Comparison of ENCODE assay signal across 12 cellular contexts in the genomic region with DNA sequence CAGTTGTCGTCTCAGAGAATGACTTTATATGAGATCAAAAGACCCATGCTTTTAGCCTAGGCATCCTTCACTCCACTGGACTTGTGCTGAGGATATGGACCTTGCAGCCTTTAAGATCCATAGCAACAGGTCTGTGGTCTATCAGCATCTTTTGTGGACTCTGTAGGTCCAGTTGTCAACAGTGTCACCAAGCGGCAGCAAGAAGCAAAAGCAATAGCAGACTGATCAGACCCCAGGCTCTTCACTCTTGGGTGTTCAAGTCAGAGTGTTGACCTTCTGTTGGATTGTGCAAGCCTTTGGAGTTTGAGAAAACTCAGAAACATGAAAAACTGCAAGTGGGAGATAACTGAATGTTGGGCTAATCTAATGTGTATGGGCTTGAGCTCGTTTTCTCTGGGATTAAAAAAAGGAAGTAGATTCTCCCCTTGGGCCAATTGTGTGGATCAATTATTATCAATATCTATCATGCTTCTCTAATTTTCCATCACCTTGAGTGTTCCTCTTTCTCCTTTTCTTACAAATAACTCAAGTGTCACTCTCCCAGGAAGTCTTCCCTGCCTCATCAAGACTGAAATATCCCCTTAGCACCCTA.
DNase-seq lines count a peak whose midpoint lies in the region; ATAC-seq, FAIRE-seq and TF ChIP-seq lines count a peak whose summit lies in the region.
"Had no signal": no experiment of that assay in that cellular context is flagged by ENCODE, and none has a peak within 500 bp of the region (broad histone marks: within the 10 kb centered on the region; RNA-seq: fewer than 3 reads in every experiment).

No MANE protein-coding gene starts in this region.

- H3K27me3 ChIP-seq in H1 (replicated peaks in 1 of 4; ENCODE audit: control insufficient read depth in 3 of 4, extremely low read depth in 1 of 4, insufficient read depth in 3 of 4, low read length in 3 of 4): no peaks in the 10 kb centered on the region
- H3K27me3 ChIP-seq: adrenal gland had no signal

- H4K8ac ChIP-seq in H1 (ENCODE audit: extremely low read depth, insufficient read depth, low read length): no peak overlapping the region

- no peak overlapping the region for H2AFZ ChIP-seq in H1 (ENCODE audit: low read length)

- no peaks in the 10 kb centered on the region for H3K9me3 ChIP-seq in H1 (ENCODE audit: insufficient read depth in 2 of 2, low read depth in 1 of 2, low read length in 1 of 2)
- H3K9me3 ChIP-seq: adrenal gland, psoas muscle had no signal

- peak; percentile 86 to 92 for TF ChIP-seq RAD21 in H1 (IDR thresholded peaks at IDR 0.05 in 1 of 2, conservative IDR thresholded peaks at IDR 0.05 in 1 of 2; ENCODE audit: low read depth in 2 of 2, low read length in 2 of 2)

- no peak overlapping the region for H2BK12ac ChIP-seq in H1 (ENCODE audit: low read depth, low read length)

- H2BK15ac ChIP-seq in H1 (ENCODE audit: low read length): no peak overlapping the region

- no peak overlapping the region for H4K5ac ChIP-seq in H1 (ENCODE audit: insufficient read length, low read depth, low read length)

- no peak overlapping the region for H2BK5ac ChIP-seq in H1 (ENCODE audit: low read depth, low read length)

- H3K36me3 ChIP-seq in H1 (ENCODE audit: control insufficient read depth in 2 of 4, insufficient read depth in 4 of 4, low read length in 3 of 4): no peaks in the 10 kb centered on the region
- H3K36me3 ChIP-seq: adrenal gland had no signal

- H3K9ac ChIP-seq in H1 (replicated peaks in 1 of 4; ENCODE audit: extremely low read depth in 1 of 4, low read depth in 3 of 4, low read length in 3 of 4): no peak overlapping the region

- H3K14ac ChIP-seq in H1 (ENCODE audit: insufficient read length): no peak overlapping the region

- H3K27ac ChIP-seq in H1 (ENCODE audit: low read depth, low read length): no peak overlapping the region
- H3K27ac ChIP-seq: adrenal gland, psoas muscle had no signal

- 41% methylated on average over 3 of the region's 3 CpGs; no CpG with 5 or more reads in 1 of the 2 experiments for WGBS in H1 (ENCODE audit: extremely low coverage in 1 of 2, insufficient coverage in 1 of 2, insufficient read length in 1 of 2, insufficient replicate concordance in 2 of 2, low coverage in 1 of 2, low lambda C conversion rate in 2 of 2, missing lambda C conversion rate in 1 of 2), 2 experiments

- in situ Hi-C loops in ACHN (cut with HindIII; ENCODE audit: low pct_ligation_motif_present, low pct_unique_long_range_greater_than_20kb, low sequenced_read_pairs): no loop called here

- CTCF ChIA-PET in AG04449 (lab: Yijun Ruan, JAX) (interaction anchor here (1.3 kb wide), 1 partner anchor 934 kb away, joined by 3 read pairs; no protein-coding TSS in a partner anchor), H1 (lab: Charles Lee; ENCODE audit: partially characterized antibody) (interaction anchor here (0.8 to 2.1 kb wide), 12 partner anchors 8 to 986 kb away, joined by 3 to 7 read pairs (median 3); no protein-coding TSS in a partner anchor)

- POLR2A ChIA-PET in AG04449 (lab: Yijun Ruan, JAX): no interaction called here
- POLR2A ChIA-PET in H1 (lab: Charles Lee; ENCODE audit: partially characterized antibody): no interaction called here

- H2BK20ac ChIP-seq in H1 (ENCODE audit: low read length): no peak overlapping the region

- no peaks in the 10 kb centered on the region for H3K23me2 ChIP-seq in H1 (ENCODE audit: low read depth, low read length)

- H3K79me2 ChIP-seq in H1 (ENCODE audit: control insufficient read depth in 1 of 2, insufficient read depth in 2 of 2, low read length in 2 of 2): no peaks in the 10 kb centered on the region

- H2BK120ac ChIP-seq in H1 (replicated peaks; ENCODE audit: low read depth, low read length): no peak overlapping the region

- no peak overlapping the region for H3K18ac ChIP-seq in H1 (ENCODE audit: extremely low read depth, low read length)

- DNase-seq in AG04449 (ENCODE audit: low read depth, low spot score): no peak
- peak; percentile 47 for DNase-seq in NB4 (ENCODE audit: low read depth)
- DNase-seq in H1 (ENCODE audit: low read depth in 1 of 2, low spot score in 2 of 2): no peak
- DNase-seq in NCI-H1105 treated with DMSO at 0.1 percent for 48 hours (lab: John Stamatoyannopoulos, UW): no peak
- DNase-seq in COLO829 (ENCODE audit: low spot score): no peak
- DNase-seq in ACHN: no peak
- DNase-seq: adrenal gland; CD4-positive, CD25-positive, alpha-beta regulatory T cell; NCI-H1092; psoas muscle had no signal

- no peaks in the 10 kb centered on the region for H3K79me1 ChIP-seq in H1 (ENCODE audit: low read depth, low read length)

- TF ChIP-seq CTCF in AG04449 (IDR thresholded peaks at IDR 0.05; ENCODE audit: insufficient read depth, low read length, missing control alignments): peak; percentile 22
- TF ChIP-seq CTCF in NB4 (IDR thresholded peaks at IDR 0.05; ENCODE audit: low read depth, low read length): peak; percentile 56
- peak; percentile 40 to 78 (median 75) for TF ChIP-seq CTCF in H1 (IDR thresholded peaks at IDR 0.05; ENCODE audit: control extremely low read depth in 1 of 3, insufficient read depth in 1 of 3, low read depth in 1 of 3, low read length in 3 of 3)

- peak; percentile 74 for FAIRE-seq in H1 (lab: Jason Lieb, UNC)

- H4K91ac ChIP-seq in H1 (replicated peaks; ENCODE audit: insufficient read length, low read length): no peak overlapping the region

- TF ChIP-seq POLR2A in NB4 (IDR thresholded peaks at IDR 0.05; ENCODE audit: extremely low read depth, insufficient read length) (no peak), H1 (IDR thresholded peaks at IDR 0.05; ENCODE audit: control extremely low read depth in 1 of 2, low read depth in 2 of 2, low read length in 2 of 2) (no peak)

- TF ChIP-seq EP300 in H1 (IDR thresholded peaks at IDR 0.05; ENCODE audit: borderline replicate concordance in 1 of 2, low read depth in 2 of 2, low read length in 2 of 2): no peak

- no peaks in the 10 kb centered on the region for H4K20me1 ChIP-seq in H1 (replicated peaks in 1 of 2; ENCODE audit: control insufficient read depth in 1 of 2, insufficient read depth in 2 of 2, low read length in 2 of 2)

- ATAC-seq in GM18868 (IDR thresholded peaks at IDR 0.05; ENCODE audit: unreplicated experiment) (peak; percentile 92), HG02981 (IDR thresholded peaks at IDR 0.05; ENCODE audit: unreplicated experiment) (no peak)
- ATAC-seq: psoas muscle had no signal

- no peak overlapping the region for H2AK5ac ChIP-seq in H1 (ENCODE audit: low read depth, low read length)

- H3K23ac ChIP-seq in H1 (ENCODE audit: insufficient read length): no peak overlapping the region

- H3K4me3 ChIP-seq in AG04449 (ENCODE audit: low read depth, low read length): no peak overlapping the region
- H3K4me3 ChIP-seq in NB4 (ENCODE audit: low read depth, low read length): no peak overlapping the region
- no peak overlapping the region for H3K4me3 ChIP-seq in H1 (ENCODE audit: extremely low read depth in 1 of 4, insufficient read depth in 2 of 4, low read depth in 3 of 4, low read length in 4 of 4)
- H3K4me3 ChIP-seq: adrenal gland, psoas muscle had no signal

- no peak overlapping the region for H3K4me2 ChIP-seq in H1 (ENCODE audit: insufficient read depth in 1 of 2, low read depth in 2 of 2, low read length in 2 of 2)

- H3K4me1 ChIP-seq in H1 (replicated peaks in 1 of 4; ENCODE audit: control insufficient read depth in 3 of 4, insufficient read depth in 4 of 4, low read length in 3 of 4): no peaks in the 10 kb centered on the region
- H3K4me1 ChIP-seq: adrenal gland, psoas muscle had no signal

- no peak overlapping the region for H3K4ac ChIP-seq in H1 (replicated peaks; ENCODE audit: insufficient read length, low read depth, low read length)

- H3K56ac ChIP-seq in H1 (replicated peaks; ENCODE audit: insufficient read length, low read depth, low read length): no peak overlapping the region

TF ChIP-seq in H1, 55 proteins besides CTCF, POLR2A, EP300 and RAD21 (continues in another document):
- TF ChIP-seq SIX5 (IDR thresholded peaks at IDR 0.05; ENCODE audit: low read depth, low read length) (no peak), HDAC6 (IDR thresholded peaks at IDR 0.05; ENCODE audit: low read depth, low read length) (no peak), GTF2F1 (IDR thresholded peaks at IDR 0.05; ENCODE audit: borderline replicate concordance, low read depth, low read length) (no peak), SUZ12 (IDR thresholded peaks at IDR 0.05; ENCODE audit: low read length) (no peak), TEAD4 (IDR thresholded peaks at IDR 0.05; ENCODE audit: low read depth, low read length) (no peak)

Comparison
In these comparisons a context has a peak if more than half of its experiments do, and no peak if none do; other contexts are left out.
1. CTCF ChIP-seq: peak in every context shown above with its lines; median percentile 75 in H1; 56 in NB4; 22 in AG04449.